17 cellular contexts compared by ENCODE assay signal in the genomic region with DNA sequence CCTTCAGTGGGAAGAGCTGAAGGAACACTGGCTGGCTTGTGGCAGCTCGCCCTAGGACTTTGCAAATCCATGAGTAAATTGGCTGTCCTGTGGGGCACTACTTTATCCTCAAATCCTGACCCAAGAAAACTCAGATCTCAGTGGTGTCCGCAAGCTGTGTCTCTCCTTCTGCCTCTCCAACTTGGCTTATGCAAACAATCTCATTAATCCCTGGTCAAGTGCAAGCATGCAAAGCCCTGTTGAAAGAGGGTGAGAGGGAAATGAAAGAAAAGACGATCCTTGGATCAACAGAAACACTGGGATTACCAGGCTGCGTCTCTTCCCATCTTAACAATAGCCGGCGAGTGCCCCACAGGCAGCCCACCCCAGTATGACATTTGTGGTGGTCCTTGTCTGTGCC.
DNase-seq lines count a peak whose midpoint lies in the region; ATAC-seq and TF ChIP-seq lines count a peak whose summit lies in the region.
"Had no signal": no experiment of that assay in that cellular context is flagged by ENCODE, and none has a peak within 500 bp of the region (broad histone marks: within the 10 kb centered on the region; RNA-seq: fewer than 3 reads in every experiment).

No MANE protein-coding gene starts in this region.

- DNase-seq in NCI-H2029 treated with DMSO at 0.1 percent for 48 hours (lab: John Stamatoyannopoulos, UW) (peak; percentile 32), NCI-H524 treated with DMSO at 0.1 percent for 48 hours (lab: John Stamatoyannopoulos, UW) (peak; percentile 74), epithelial cell of esophagus (ENCODE audit: low read depth) (peak; percentile 80), foreskin keratinocyte (peak in 1 of 2 donors; percentile 33), stomach (no peak), foreskin melanocyte (no peak)
- no peak for DNase-seq in NK-92 treated with Interleukin-12 subunit alpha and Interleukin-12 subunit beta, amount 100 ng/mL, for 24 hours (lab: John Stamatoyannopoulos, UW)
- DNase-seq: CD4-positive, CD25-positive, alpha-beta regulatory T cell; KBM-7; NCI-H1092 treated with DMSO at 0.1 percent for 48 hours; NCI-H1436 treated with DMSO at 0.1 percent for 48 hours; NCI-H1930; NCI-H2171 treated with DMSO at 0.1 percent for 48 hours; NCI-H526 treated with DMSO at 0.1 percent for 48 hours; SHP77 had no signal

- peaks cover 0 to 4% (median 0%) of the 10 kb centered on the region in 4 donors for H3K9me3 ChIP-seq in stomach

- intact Hi-C loops in stomach (cut with DNase I; ENCODE audit: low total_unique reads): no loop called here

- no peaks in the 10 kb centered on the region for H3K36me3 ChIP-seq in stomach

- WGBS in stomach, 5 donors: 40 to 58% (median 47%) methylated on average over 6 of the region's 6 CpGs

- no peaks in the 10 kb centered on the region for H3K27me3 ChIP-seq in foreskin keratinocyte
- H3K27me3 ChIP-seq in stomach: no peaks in the 10 kb centered on the region

- no peak for TF ChIP-seq POLR2A in stomach (IDR thresholded peaks at IDR 0.05)

- H3K4me3 ChIP-seq in epithelial cell of esophagus (ENCODE audit: low read length) (no peak overlapping the region), stomach (no peak overlapping the region)

- peak; percentile 11 for ATAC-seq in foreskin keratinocyte
- ATAC-seq in GM19397 (IDR thresholded peaks at IDR 0.05; ENCODE audit: unreplicated experiment): no peak
- ATAC-seq: HCT116 had no signal

- no peak for TF ChIP-seq EP300 in stomach (IDR thresholded peaks at IDR 0.05)

- H3K27ac ChIP-seq in foreskin keratinocyte (no peak overlapping the region), stomach (no peak overlapping the region)

- TF ChIP-seq CTCF in epithelial cell of esophagus (IDR thresholded peaks at IDR 0.05; ENCODE audit: insufficient read depth, low read depth, low read length, missing control alignments) (no peak), foreskin keratinocyte (conservative IDR thresholded peaks at IDR 0.05) (no peak), stomach (IDR thresholded peaks at IDR 0.05) (no peak)

- H3K4me1 ChIP-seq in foreskin keratinocyte: peaks cover 7% of the 10 kb centered on the region
- H3K4me1 ChIP-seq in stomach: no peaks in the 10 kb centered on the region

Comparison
In these comparisons a context has a peak if more than half of its experiments do, and no peak if none do; other contexts are left out.
1. DNase-seq: peak in NCI-H2029 treated with DMSO at 0.1 percent for 48 hours (single experiment), NCI-H524 treated with DMSO at 0.1 percent for 48 hours (single experiment) and epithelial cell of esophagus (single experiment); none in stomach (single experiment), foreskin melanocyte (single experiment) and NK-92 treated with Interleukin-12 subunit alpha and Interleukin-12 subunit beta, amount 100 ng/mL, for 24 hours (single experiment).